ENCODE assay signal across 2 cellular contexts in genomic region chr4:82886145-82886942, GRCh38.
TF ChIP-seq lines count a peak whose summit lies in the region.

No MANE protein-coding gene starts in this region.

TF ChIP-seq in A549, 52 proteins besides CTCF, POLR2A, EP300 and RAD21:
- no peak for TF ChIP-seq TFCP2L1 (CRISPR knock-in tag; IDR thresholded peaks at IDR 0.05)
- TF ChIP-seq HMGXB4 (CRISPR knock-in tag; IDR thresholded peaks at IDR 0.05; ENCODE audit: borderline replicate concordance): no peak

TF ChIP-seq in HepG2, 621 proteins besides CTCF, POLR2A, EP300 and RAD21 (continues in another document):
- TF ChIP-seq MLX (CRISPR knock-in tag; IDR thresholded peaks at IDR 0.05) (no peak), ZNF576 (CRISPR knock-in tag; IDR thresholded peaks at IDR 0.05) (no peak), ZNF143 (CRISPR knock-in tag; IDR thresholded peaks at IDR 0.05) (no peak), ZMYM4 (CRISPR knock-in tag; IDR thresholded peaks at IDR 0.05) (peak; percentile 30; the same call in 1 of the 2 replicates), NCOR1 (IDR thresholded peaks at IDR 0.05; ENCODE audit: borderline replicate concordance, low read length) (no peak), STAT5B (CRISPR knock-in tag; IDR thresholded peaks at IDR 0.05) (no peak), ZNF670 (CRISPR knock-in tag; IDR thresholded peaks at IDR 0.05; ENCODE audit: borderline replicate concordance) (no peak), BRD4 (CRISPR knock-in tag; IDR thresholded peaks at IDR 0.05) (no peak), ZNF775 (CRISPR knock-in tag; IDR thresholded peaks at IDR 0.05; ENCODE audit: borderline replicate concordance) (no peak), ZGPAT (CRISPR knock-in tag; IDR thresholded peaks at IDR 0.05) (0 out of 2 replicates have a peak, but pooled peaks have one; percentile 19), ELF3 (CRISPR knock-in tag; IDR thresholded peaks at IDR 0.05) (no peak), DRAP1 (CRISPR knock-in tag; IDR thresholded peaks at IDR 0.05) (peak; percentile 98), ZNF790 (CRISPR knock-in tag; IDR thresholded peaks at IDR 0.05; ENCODE audit: borderline replicate concordance) (no peak), HCFC1 (IDR thresholded peaks at IDR 0.05; ENCODE audit: low read depth, low read length) (no peak), NFE2L1 (CRISPR knock-in tag; IDR thresholded peaks at IDR 0.05; ENCODE audit: borderline replicate concordance) (no peak), SP5 (CRISPR knock-in tag; IDR thresholded peaks at IDR 0.05; ENCODE audit: borderline replicate concordance, low read depth) (no peak), ZHX1 (CRISPR knock-in tag; IDR thresholded peaks at IDR 0.05; ENCODE audit: low read depth) (no peak), SNAPC2 (CRISPR knock-in tag; IDR thresholded peaks at IDR 0.05) (no peak), ZNF296 (CRISPR knock-in tag; conservative IDR thresholded peaks at IDR 0.05) (no peak), BORCS8-MEF2B (CRISPR knock-in tag; IDR thresholded peaks at IDR 0.05) (no peak), ZNF18 (CRISPR knock-in tag; IDR thresholded peaks at IDR 0.05; ENCODE audit: insufficient replicate concordance) (no peak), PRDM10 (CRISPR knock-in tag; IDR thresholded peaks at IDR 0.05; ENCODE audit: low read depth) (no peak), CHCHD3 (CRISPR knock-in tag; IDR thresholded peaks at IDR 0.05) (no peak), ZNF256 (CRISPR knock-in tag; conservative IDR thresholded peaks at IDR 0.05) (no peak), EZH2 (conservative IDR thresholded peaks at IDR 0.05; ENCODE audit: low read depth, low read length) (no peak), ZNF451 (CRISPR knock-in tag; IDR thresholded peaks at IDR 0.05) (no peak), MXI1 (IDR thresholded peaks at IDR 0.05; ENCODE audit: borderline replicate concordance, low read depth, low read length) (peak; percentile 57; the same call in 1 of the 3 replicates), SNAPC4 (CRISPR knock-in tag; IDR thresholded peaks at IDR 0.05) (no peak), ATF7-NPFF (CRISPR knock-in tag; IDR thresholded peaks at IDR 0.05; ENCODE audit: low read depth) (no peak), RBM22 (optimal IDR thresholded peaks at IDR 0.05; ENCODE audit: low read length) (peak; percentile 49), SSRP1 (CRISPR knock-in tag; IDR thresholded peaks at IDR 0.05) (no peak), ZFP37 (CRISPR knock-in tag; IDR thresholded peaks at IDR 0.05; ENCODE audit: borderline replicate concordance) (no peak)
